In genomic region chr2:14693874-14694273, GRCh38 we compare ENCODE assay signal across 16 cellular contexts.
DNase-seq lines count a peak whose midpoint lies in the region; ATAC-seq, FAIRE-seq and TF ChIP-seq lines count a peak whose summit lies in the region.
"Had no signal": no experiment of that assay in that cellular context is flagged by ENCODE, and none has a peak within 500 bp of the region (broad histone marks: within the 10 kb centered on the region; RNA-seq: fewer than 3 reads in every experiment).

No MANE protein-coding gene starts in this region.

- H3K27me3 ChIP-seq in HepG2 (ENCODE audit: control insufficient read depth in 1 of 2, insufficient read depth in 2 of 2, low read length in 2 of 2) (no peaks in the 10 kb centered on the region), right lobe of liver (no peaks in the 10 kb centered on the region), left ventricle myocardium inferior (ENCODE audit: low read depth) (no peaks in the 10 kb centered on the region)
- H3K27me3 ChIP-seq: BLaER1 had no signal

- H3K4me1 ChIP-seq in HepG2 (ENCODE audit: insufficient read depth, low read length) (0 out of 2 replicates have a peak, but pooled peaks cover 9% of the 10 kb centered on the region), right lobe of liver (no peaks in the 10 kb centered on the region), left ventricle myocardium inferior (no peaks in the 10 kb centered on the region)
- H3K4me1 ChIP-seq: BLaER1 had no signal

- no peaks in the 10 kb centered on the region for H4K20me1 ChIP-seq in HepG2 (ENCODE audit: insufficient read depth, low read length)
- H4K20me1 ChIP-seq: BLaER1 had no signal

- H3K36me3 ChIP-seq in HepG2 (replicated peaks in 1 of 2; ENCODE audit: control insufficient read depth in 1 of 2, insufficient read depth in 2 of 2, low read length in 2 of 2) (no peaks in the 10 kb centered on the region), right lobe of liver (no peaks in the 10 kb centered on the region), left ventricle myocardium inferior (no peaks in the 10 kb centered on the region)
- H3K36me3 ChIP-seq: BLaER1 had no signal

- in situ Hi-C loops in HepG2 (cut with HindIII; ENCODE audit: extremely low pct_ligation_motif_present, low pct_unique_long_range_greater_than_20kb) = no loop called here

- POLR2A ChIA-PET in HepG2 (lab: Yijun Ruan, JAX) = no interaction called here

- intact Hi-C loops in HepG2 (cut with micrococcal nuclease; ENCODE audit: unreplicated experiment) = no loop called here
- intact Hi-C loops in right lobe of liver (cut with DNase I) = no loop called here
- intact Hi-C loops in left ventricle myocardium inferior (cut with micrococcal nuclease) = no loop called here

- no peak overlapping the region for H2AFZ ChIP-seq in HepG2 (ENCODE audit: low read length)
- H2AFZ ChIP-seq: GM23338 had no signal

- no TSS peak for BruUV-seq in HepG2 (replicated peaks; lab: Mats Ljungman, UMichigan)

- ATAC-seq in HepG2 (peak; percentile 58; the same call in 2 of the 3 replicates), right lobe of liver (no peak)
- ATAC-seq: GM23338 had no signal

- CTCF ChIA-PET in HepG2 (lab: Yijun Ruan, JAX; ENCODE audit: low intra/inter-chr PET ratio, low total read pairs) = no interaction called here

- TF ChIP-seq EP300 in HepG2 (IDR thresholded peaks at IDR 0.05; ENCODE audit: low read depth in 2 of 2, low read length in 2 of 2) = no peak
- no peak for TF ChIP-seq EP300 in HepG2 (CRISPR knock-in tag; IDR thresholded peaks at IDR 0.05; ENCODE audit: borderline replicate concordance)

- peaks cover 15% of the 10 kb centered on the region; the same call in 1 of the 2 replicates for H3K9me3 ChIP-seq in HepG2 (ENCODE audit: low read length)
- no peaks in the 10 kb centered on the region for H3K9me3 ChIP-seq in right lobe of liver
- H3K9me3 ChIP-seq in left ventricle myocardium inferior (replicated peaks) = peaks cover 28% of the 10 kb centered on the region

- no peak for FAIRE-seq in HepG2 (lab: Jason Lieb, UNC)
- FAIRE-seq: G401.6, GM12891, H54 had no signal

- no peak overlapping the region for H3K4me3 ChIP-seq in HepG2 (replicated peaks in 1 of 3; ENCODE audit: insufficient read depth in 1 of 3, low read depth in 2 of 3, low read length in 3 of 3)
- no peak overlapping the region for H3K4me3 ChIP-seq in right lobe of liver
- H3K4me3 ChIP-seq in left ventricle myocardium inferior = no peak overlapping the region
- H3K4me3 ChIP-seq: BLaER1, GM23338 had no signal

- DNase-seq in NCI-H345 (lab: John Stamatoyannopoulos, UW) (peak; percentile 7), NCI-H345 treated with DMSO at 0.1 percent for 48 hours (lab: John Stamatoyannopoulos, UW; ENCODE audit: unreplicated experiment) (no peak), HepG2 (ENCODE audit: low spot score) (no peak), right lobe of liver (no peak), NCI-H69 (lab: John Stamatoyannopoulos, UW) (peak; percentile 1), left ventricle myocardium inferior (no peak)
- DNase-seq in stimulated activated naive CD4-positive, alpha-beta T cell (lab: John Stamatoyannopoulos, UW) = no peak
- DNase-seq: 8988T; Calu3; CD4-positive, alpha-beta memory T cell; HCEC 1CT had no signal

- no peaks in the 10 kb centered on the region for H3K79me2 ChIP-seq in HepG2 (ENCODE audit: insufficient read depth, low read length)

- H3K27ac ChIP-seq in HepG2 (ENCODE audit: extremely low read length, insufficient read depth, low read length) = no peak overlapping the region
- no peak overlapping the region for H3K27ac ChIP-seq in right lobe of liver
- H3K27ac ChIP-seq in left ventricle myocardium inferior (replicated peaks) = no peak overlapping the region
- H3K27ac ChIP-seq: BLaER1 had no signal

- no peak overlapping the region for H3K9ac ChIP-seq in HepG2 (ENCODE audit: insufficient read depth, low read depth, low read length)
- H3K9ac ChIP-seq: BLaER1 had no signal

- no peak overlapping the region for H3K4me2 ChIP-seq in HepG2 (ENCODE audit: low read depth, low read length)
- H3K4me2 ChIP-seq: BLaER1, GM23338 had no signal

- TF ChIP-seq CTCF in HepG2 (CRISPR knock-in tag; IDR thresholded peaks at IDR 0.05) = no peak
- TF ChIP-seq CTCF in right lobe of liver (IDR thresholded peaks at IDR 0.05) = no peak
- TF ChIP-seq CTCF in left ventricle myocardium inferior (IDR thresholded peaks at IDR 0.05; ENCODE audit: borderline replicate concordance) = no peak

- TF ChIP-seq POLR2A in HepG2 (IDR thresholded peaks at IDR 0.05; ENCODE audit: insufficient read depth in 1 of 2, low read depth in 2 of 2, low read length in 2 of 2) (no peak), right lobe of liver (IDR thresholded peaks at IDR 0.05) (no peak)

- 25% methylated on average over 2 of the region's 2 CpGs for WGBS in HepG2 (ENCODE audit: low lambda C conversion rate)
- WGBS in right lobe of liver (ENCODE audit: insufficient coverage, low coverage, low lambda C conversion rate, missing lambda C conversion rate) = 40% methylated on average over 2 of the region's 2 CpGs

- no peak for TF ChIP-seq RAD21 in HepG2 (CRISPR knock-in tag; IDR thresholded peaks at IDR 0.05)

TF ChIP-seq in HepG2, 621 proteins besides CTCF, POLR2A, EP300 and RAD21 (continues in another document):
- TF ChIP-seq CENPBD1 (CRISPR knock-in tag; IDR thresholded peaks at IDR 0.05; ENCODE audit: borderline replicate concordance, low read depth) (no peak), ZFY (CRISPR knock-in tag; IDR thresholded peaks at IDR 0.05) (no peak), ZFP36L1 (CRISPR knock-in tag; IDR thresholded peaks at IDR 0.05) (no peak), SOX6 (IDR thresholded peaks at IDR 0.05) (no peak), SOX6 (CRISPR knock-in tag; IDR thresholded peaks at IDR 0.05) (no peak), ISL2 (CRISPR knock-in tag; IDR thresholded peaks at IDR 0.05) (no peak), HNF4A (CRISPR knock-in tag; IDR thresholded peaks at IDR 0.05) (no peak), MED13 (CRISPR knock-in tag; IDR thresholded peaks at IDR 0.05) (no peak), ELF4 (CRISPR knock-in tag; IDR thresholded peaks at IDR 0.05; ENCODE audit: borderline replicate concordance) (no peak)
- TF ChIP-seq, protein P1, sequence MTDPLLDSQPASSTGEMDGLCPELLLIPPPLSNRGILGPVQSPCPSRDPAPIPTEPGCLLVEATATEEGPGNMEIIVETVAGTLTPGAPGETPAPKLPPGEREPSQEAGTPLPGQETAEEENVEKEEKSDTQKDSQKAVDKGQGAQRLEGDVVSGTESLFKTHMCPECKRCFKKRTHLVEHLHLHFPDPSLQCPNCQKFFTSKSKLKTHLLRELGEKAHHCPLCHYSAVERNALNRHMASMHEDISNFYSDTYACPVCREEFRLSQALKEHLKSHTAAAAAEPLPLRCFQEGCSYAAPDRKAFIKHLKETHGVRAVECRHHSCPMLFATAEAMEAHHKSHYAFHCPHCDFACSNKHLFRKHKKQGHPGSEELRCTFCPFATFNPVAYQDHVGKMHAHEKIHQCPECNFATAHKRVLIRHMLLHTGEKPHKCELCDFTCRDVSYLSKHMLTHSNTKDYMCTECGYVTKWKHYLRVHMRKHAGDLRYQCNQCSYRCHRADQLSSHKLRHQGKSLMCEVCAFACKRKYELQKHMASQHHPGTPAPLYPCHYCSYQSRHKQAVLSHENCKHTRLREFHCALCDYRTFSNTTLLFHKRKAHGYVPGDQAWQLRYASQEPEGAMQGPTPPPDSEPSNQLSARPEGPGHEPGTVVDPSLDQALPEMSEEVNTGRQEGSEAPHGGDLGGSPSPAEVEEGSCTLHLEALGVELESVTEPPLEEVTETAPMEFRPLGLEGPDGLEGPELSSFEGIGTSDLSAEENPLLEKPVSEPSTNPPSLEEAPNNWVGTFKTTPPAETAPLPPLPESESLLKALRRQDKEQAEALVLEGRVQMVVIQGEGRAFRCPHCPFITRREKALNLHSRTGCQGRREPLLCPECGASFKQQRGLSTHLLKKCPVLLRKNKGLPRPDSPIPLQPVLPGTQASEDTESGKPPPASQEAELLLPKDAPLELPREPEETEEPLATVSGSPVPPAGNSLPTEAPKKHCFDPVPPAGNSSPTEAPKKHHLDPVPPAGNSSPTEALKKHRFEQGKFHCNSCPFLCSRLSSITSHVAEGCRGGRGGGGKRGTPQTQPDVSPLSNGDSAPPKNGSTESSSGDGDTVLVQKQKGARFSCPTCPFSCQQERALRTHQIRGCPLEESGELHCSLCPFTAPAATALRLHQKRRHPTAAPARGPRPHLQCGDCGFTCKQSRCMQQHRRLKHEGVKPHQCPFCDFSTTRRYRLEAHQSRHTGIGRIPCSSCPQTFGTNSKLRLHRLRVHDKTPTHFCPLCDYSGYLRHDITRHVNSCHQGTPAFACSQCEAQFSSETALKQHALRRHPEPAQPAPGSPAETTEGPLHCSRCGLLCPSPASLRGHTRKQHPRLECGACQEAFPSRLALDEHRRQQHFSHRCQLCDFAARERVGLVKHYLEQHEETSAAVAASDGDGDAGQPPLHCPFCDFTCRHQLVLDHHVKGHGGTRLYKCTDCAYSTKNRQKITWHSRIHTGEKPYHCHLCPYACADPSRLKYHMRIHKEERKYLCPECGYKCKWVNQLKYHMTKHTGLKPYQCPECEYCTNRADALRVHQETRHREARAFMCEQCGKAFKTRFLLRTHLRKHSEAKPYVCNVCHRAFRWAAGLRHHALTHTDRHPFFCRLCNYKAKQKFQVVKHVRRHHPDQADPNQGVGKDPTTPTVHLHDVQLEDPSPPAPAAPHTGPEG (CRISPR knock-in tag; IDR thresholded peaks at IDR 0.05) = no peak

Comparison
In these comparisons a context has a peak if more than half of its experiments do, and no peak if none do; other contexts are left out.
1. DNase-seq: peak in NCI-H345 (single experiment) and NCI-H69 (single experiment); none in NCI-H345 treated with DMSO at 0.1 percent for 48 hours (single experiment), HepG2 (single experiment), right lobe of liver (0 of 3), stimulated activated naive CD4-positive, alpha-beta T cell (0 of 6) and left ventricle myocardium inferior (single experiment).